ENCODE assay signal across 9 cellular contexts in the genomic region with DNA sequence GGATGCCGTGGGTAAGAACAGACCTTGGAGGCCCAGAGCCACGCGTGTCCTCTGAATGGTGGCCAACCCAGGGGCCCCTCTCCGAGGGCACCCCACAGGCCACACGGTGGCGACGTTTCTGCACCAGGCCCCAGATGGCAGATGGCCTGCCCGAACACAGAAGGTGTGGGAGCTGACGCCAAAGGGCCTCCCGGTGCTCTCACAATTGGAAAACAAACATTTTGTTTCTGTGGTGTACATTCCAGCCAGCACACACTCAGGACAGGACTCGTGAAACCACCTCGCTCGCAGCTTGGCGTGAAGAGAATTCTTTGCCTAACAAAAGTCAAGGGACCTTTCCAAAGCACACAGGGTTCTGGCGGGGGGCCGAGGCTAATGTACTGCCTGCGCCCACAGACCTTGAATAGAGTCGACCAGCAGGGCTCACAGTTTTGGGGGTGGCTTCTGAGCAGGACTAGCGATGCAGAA.
DNase-seq lines count a peak whose midpoint lies in the region; ATAC-seq and TF ChIP-seq lines count a peak whose summit lies in the region.
"Had no signal": no experiment of that assay in that cellular context is flagged by ENCODE, and none has a peak within 500 bp of the region (broad histone marks: within the 10 kb centered on the region; RNA-seq: fewer than 3 reads in every experiment).

No MANE protein-coding gene starts in this region.

- peaks cover 8 to 86% (median 47%) of the 10 kb centered on the region in 4 donors for H3K4me1 Mint-ChIP-seq in CD4-positive, CD25-positive, alpha-beta regulatory T cell
- H3K4me1 Mint-ChIP-seq in activated naive CD8-positive, alpha-beta T cell treated with anti-CD3 and anti-CD28 coated beads, Interleukin-2, amount 50 U/mL, for 24 hours: peaks cover 44% of the 10 kb centered on the region

- H3K4me1 ChIP-seq in CD4-positive, CD25-positive, alpha-beta regulatory T cell (ENCODE audit: control insufficient read depth, insufficient read depth, low read length, poor library complexity, severe bottlenecking): peaks cover 38% of the 10 kb centered on the region
- H3K4me1 ChIP-seq in hepatocyte (ENCODE audit: insufficient read depth): peaks cover 5% of the 10 kb centered on the region

- peaks cover 14% of the 10 kb centered on the region for H3K36me3 Mint-ChIP-seq in CD4-positive, CD25-positive, alpha-beta regulatory T cell
- peaks cover 14% of the 10 kb centered on the region for H3K36me3 Mint-ChIP-seq in activated naive CD8-positive, alpha-beta T cell treated with anti-CD3 and anti-CD28 coated beads, Interleukin-2, amount 50 U/mL, for 24 hours (ENCODE audit: low read depth)

- peak in 1 of 3 donors; percentile 45 for DNase-seq in CD4-positive, CD25-positive, alpha-beta regulatory T cell
- peak; percentile 46 for DNase-seq in activated naive CD8-positive, alpha-beta T cell treated with anti-CD3 and anti-CD28 coated beads, Interleukin-2, amount 50 U/mL, for 24 hours
- DNase-seq in hepatocyte (ENCODE audit: low spot score): no peak
- DNase-seq in stimulated activated naive CD4-positive, alpha-beta T cell treated with Interleukin-2 at 50 U/mL for 16 hours (lab: John Stamatoyannopoulos, UW): peak; percentile 8

- peaks cover 0 to 5% (median 0%) of the 10 kb centered on the region in 7 donors for H3K9me3 Mint-ChIP-seq in CD4-positive, CD25-positive, alpha-beta regulatory T cell
- no peaks in the 10 kb centered on the region for H3K9me3 Mint-ChIP-seq in activated naive CD8-positive, alpha-beta T cell treated with anti-CD3 and anti-CD28 coated beads, Interleukin-2, amount 50 U/mL, for 24 hours
- H3K9me3 Mint-ChIP-seq: activated naive CD4-positive, alpha-beta T cell treated with anti-CD3 and anti-CD28 coated beads, Interleukin-2, amount 50 U/mL, for 72 hours had no signal

- WGBS in hepatocyte (ENCODE audit: low lambda C conversion rate, missing lambda C conversion rate): 87% methylated on average over 19 of the region's 19 CpGs

- H3K27me3 Mint-ChIP-seq in CD4-positive, CD25-positive, alpha-beta regulatory T cell: no peaks in the 10 kb centered on the region
- H3K27me3 Mint-ChIP-seq in activated naive CD8-positive, alpha-beta T cell treated with anti-CD3 and anti-CD28 coated beads, Interleukin-2, amount 50 U/mL, for 24 hours: peaks cover 5% of the 10 kb centered on the region

- H4K20me1 ChIP-seq in hepatocyte (ENCODE audit: insufficient read depth, poor library complexity, severe bottlenecking): peaks cover 4% of the 10 kb centered on the region

- H3K27me3 ChIP-seq in CD4-positive, CD25-positive, alpha-beta regulatory T cell (ENCODE audit: control insufficient read depth, insufficient read depth, low read length): no peaks in the 10 kb centered on the region
- no peaks in the 10 kb centered on the region for H3K27me3 ChIP-seq in hepatocyte

- peaks cover 6% of the 10 kb centered on the region for H3K36me3 ChIP-seq in CD4-positive, CD25-positive, alpha-beta regulatory T cell (ENCODE audit: control insufficient read depth, insufficient read depth, low read length)
- no peaks in the 10 kb centered on the region for H3K36me3 ChIP-seq in hepatocyte (replicated peaks; ENCODE audit: insufficient read depth, low read depth)

- H3K4me3 ChIP-seq in CD4-positive, CD25-positive, alpha-beta regulatory T cell (ENCODE audit: low read depth, low read length): no peak overlapping the region
- no peak overlapping the region for H3K4me3 ChIP-seq in hepatocyte

- no peak overlapping the region for H3K4me2 ChIP-seq in hepatocyte

- peak in 1 of 2 donors; percentile 18 for ATAC-seq in CD4-positive, CD25-positive, alpha-beta regulatory T cell (ENCODE audit: low read depth in 2 of 2)
- ATAC-seq in activated naive CD8-positive, alpha-beta T cell treated with anti-CD3 and anti-CD28 coated beads, Interleukin-2, amount 50 U/mL, for 24 hours: no peak
- ATAC-seq in GM18498 (IDR thresholded peaks at IDR 0.05; ENCODE audit: unreplicated experiment): no peak
- no peak for ATAC-seq in GM21717 (IDR thresholded peaks at IDR 0.05; ENCODE audit: unreplicated experiment)
- ATAC-seq in HG03108 (IDR thresholded peaks at IDR 0.05; ENCODE audit: unreplicated experiment): no peak

- no peak overlapping the region for H2AFZ ChIP-seq in hepatocyte

- H3K9me3 ChIP-seq in CD4-positive, CD25-positive, alpha-beta regulatory T cell (ENCODE audit: control insufficient read depth in 2 of 2, low read length in 2 of 2): peaks cover 0 to 5% of the 10 kb centered on the region in 2 experiments
- no peaks in the 10 kb centered on the region for H3K9me3 ChIP-seq in hepatocyte (ENCODE audit: low read depth)

- H3K27ac Mint-ChIP-seq in CD4-positive, CD25-positive, alpha-beta regulatory T cell: peak overlapping the region in 1 of 3 donors; percentile 20
- H3K27ac Mint-ChIP-seq in activated naive CD8-positive, alpha-beta T cell treated with anti-CD3 and anti-CD28 coated beads, Interleukin-2, amount 50 U/mL, for 24 hours: no peak overlapping the region
- H3K27ac Mint-ChIP-seq: activated naive CD4-positive, alpha-beta T cell treated with anti-CD3 and anti-CD28 coated beads, Interleukin-2, amount 50 U/mL, for 72 hours had no signal

- peak overlapping the region; percentile 7 for H3K27ac ChIP-seq in CD4-positive, CD25-positive, alpha-beta regulatory T cell (ENCODE audit: insufficient read depth, low read length, poor library complexity, severe bottlenecking)
- no peak overlapping the region for H3K27ac ChIP-seq in hepatocyte

- peak; percentile 90 for TF ChIP-seq CTCF in LNCAP (IDR thresholded peaks at IDR 0.05)
- TF ChIP-seq CTCF in hepatocyte (IDR thresholded peaks at IDR 0.05; ENCODE audit: poor library complexity): peak; percentile 16

- H3K4me3 Mint-ChIP-seq in CD4-positive, CD25-positive, alpha-beta regulatory T cell: peak overlapping the region in 1 of 4 donors; percentile 21
- H3K4me3 Mint-ChIP-seq in activated naive CD8-positive, alpha-beta T cell treated with anti-CD3 and anti-CD28 coated beads, Interleukin-2, amount 50 U/mL, for 24 hours: no peak overlapping the region

- peaks cover 21% of the 10 kb centered on the region for H3K79me2 ChIP-seq in hepatocyte

- no peaks in the 10 kb centered on the region for H3K9me2 ChIP-seq in hepatocyte (replicated peaks; ENCODE audit: insufficient read depth)
